Comparison of ENCODE assay signal across 23 cellular contexts in the genomic region with DNA sequence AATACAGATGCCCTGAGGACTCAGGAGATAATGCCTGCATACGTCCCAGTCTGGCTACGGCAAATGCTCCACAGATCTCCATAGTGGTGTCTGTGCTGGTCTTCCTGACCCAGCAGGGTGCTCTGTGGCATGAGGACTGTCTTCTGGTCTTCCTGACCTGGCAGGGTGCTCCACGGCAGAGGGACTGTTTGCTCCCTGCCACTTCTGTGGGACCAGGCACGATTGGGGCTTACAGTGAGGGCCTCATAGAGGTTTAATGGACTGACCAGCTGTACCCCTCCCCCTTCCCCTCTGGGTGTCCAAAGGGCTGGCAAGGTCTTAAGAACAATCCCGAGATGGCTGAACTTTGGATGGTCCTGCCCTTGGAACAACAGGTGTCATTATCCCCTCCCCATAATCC.
"Had no signal": no experiment of that assay in that cellular context is flagged by ENCODE, and none has a peak within 500 bp of the region (broad histone marks: within the 10 kb centered on the region; RNA-seq: fewer than 3 reads in every experiment).

No MANE protein-coding gene starts in this region.

- H3K27me3 ChIP-seq: colonic mucosa, gastrocnemius medialis, ovary, right lobe of liver, transverse colon, upper lobe of right lung, uterus had no signal

- H3K36me3 ChIP-seq: colonic mucosa, gastrocnemius medialis, ovary, right lobe of liver, stomach, thoracic aorta, transverse colon, upper lobe of right lung, uterus had no signal

- H3K4me3 ChIP-seq: colonic mucosa, gastrocnemius medialis, lung, ovary, right lobe of liver, smooth muscle cell, stomach, thoracic aorta, transverse colon, upper lobe of right lung, uterus had no signal

- H3K27ac ChIP-seq: colonic mucosa, epithelial cell of prostate, gastrocnemius medialis, ovary, right lobe of liver, stomach, thoracic aorta, transverse colon, upper lobe of right lung, uterus had no signal

- H3K9me3 ChIP-seq: colonic mucosa, gastrocnemius medialis, ovary, right lobe of liver, stomach, thoracic aorta, transverse colon, upper lobe of right lung, uterus had no signal

- DNase-seq: colonic mucosa; effector CD8-positive, alpha-beta T cell; foreskin fibroblast; gastrocnemius medialis; mesenchymal stem cell; midbrain; naive thymus-derived CD4-positive, alpha-beta T cell; occipital lobe; ovary; right lobe of liver; stimulated activated CD4-positive, alpha-beta T cell treated with anti-CD3 and anti-CD28 coated beads, Interleukin-2, amount 100 ng/mL, for 24 hours; stimulated activated CD4-positive, alpha-beta T cell treated with anti-CD3 and anti-CD28 coated beads, Interleukin-4, amount 100 ng/mL, for 24 hours; stimulated activated naive CD4-positive, alpha-beta T cell treated with Interleukin-2 at 50 U/mL for 16 hours; transverse colon; upper lobe of right lung had no signal

- ATAC-seq: esophagus mucosa; gastrocnemius medialis; naive thymus-derived CD4-positive, alpha-beta T cell; right lobe of liver; stimulated activated effector memory CD8-positive, alpha-beta T cell treated with anti-CD3 and anti-CD28 coated beads, Interleukin-12 subunit alpha, Interleukin-12 subunit beta, amount 100 ng/mL, for 72 hours; upper lobe of right lung had no signal

- H3K4me1 ChIP-seq: colonic mucosa, right lobe of liver, uterus had no signal
